ENCODE assay signal across 1 cellular context in genomic region chr4:182263562-182263961, GRCh38.
TF ChIP-seq lines count a peak whose summit lies in the region.

No MANE protein-coding gene starts in this region.

TF ChIP-seq in H1, 55 proteins besides CTCF, POLR2A, EP300 and RAD21:
- TF ChIP-seq JUND (IDR thresholded peaks at IDR 0.05; ENCODE audit: low read length) (no peak), CHD2 (IDR thresholded peaks at IDR 0.05; ENCODE audit: low read length) (no peak), SP4 (IDR thresholded peaks at IDR 0.05; ENCODE audit: low read length) (no peak), JUN (IDR thresholded peaks at IDR 0.05; ENCODE audit: low read depth, low read length) (no peak), FOSL1 (IDR thresholded peaks at IDR 0.05; ENCODE audit: insufficient read depth, low read depth, low read length) (no peak), CBX5 (IDR thresholded peaks at IDR 0.05; ENCODE audit: low read depth, low read length) (no peak), POLR2AphosphoS5 (IDR thresholded peaks at IDR 0.05; ENCODE audit: low read depth, low read length) (no peak), TAF7 (optimal IDR thresholded peaks at IDR 0.05; ENCODE audit: borderline replicate concordance, low read depth, low read length) (no peak), BRCA1 (IDR thresholded peaks at IDR 0.05; ENCODE audit: low read depth, low read length) (no peak), PHF8 (conservative IDR thresholded peaks at IDR 0.05; ENCODE audit: low read depth, low read length) (no peak), YY1 (IDR thresholded peaks at IDR 0.05; ENCODE audit: low read depth, low read length) (no peak)
- TF ChIP-seq, protein P1, sequence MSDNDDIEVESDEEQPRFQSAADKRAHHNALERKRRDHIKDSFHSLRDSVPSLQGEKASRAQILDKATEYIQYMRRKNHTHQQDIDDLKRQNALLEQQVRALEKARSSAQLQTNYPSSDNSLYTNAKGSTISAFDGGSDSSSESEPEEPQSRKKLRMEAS (IDR thresholded peaks at IDR 0.05), result no peak
